8 cellular contexts compared by ENCODE assay signal in the genomic region with DNA sequence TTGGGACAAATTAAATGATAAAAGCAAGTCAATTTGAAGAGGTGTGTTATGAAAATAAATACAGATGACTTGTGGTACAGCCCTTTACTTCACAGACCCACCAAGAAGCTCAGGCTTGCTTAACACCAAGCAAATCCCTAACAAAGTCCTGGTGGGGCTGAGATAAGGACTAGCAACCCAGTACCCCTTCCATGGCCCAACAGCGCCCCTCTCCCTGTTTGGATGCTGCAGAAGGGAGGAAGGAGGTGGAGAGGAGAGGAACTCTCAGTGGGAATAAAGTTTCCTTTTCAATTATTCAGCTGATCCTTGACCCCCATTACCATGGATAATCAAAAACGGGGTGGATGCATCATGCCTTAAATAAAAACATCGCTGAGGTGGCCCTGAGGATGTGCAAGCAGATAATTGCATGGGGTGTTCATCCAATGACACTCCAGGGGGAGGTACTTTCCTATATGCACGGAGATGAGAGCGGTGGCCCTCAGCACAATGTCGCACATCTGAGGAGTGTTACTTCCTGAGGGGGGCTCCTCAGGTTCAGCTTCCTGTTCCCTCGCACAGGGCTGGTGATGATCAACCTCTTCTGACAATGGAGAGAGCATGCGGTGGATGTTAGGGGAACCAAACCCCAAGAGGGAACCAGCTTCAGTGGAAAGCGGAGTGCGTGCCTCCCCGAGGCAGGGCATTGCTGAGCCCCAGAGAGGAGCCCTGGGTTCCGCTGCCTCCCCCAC. TPM values are rescaled to one million over a fixed set of nuclear protein-coding genes. Genes with fewer than 3 reads are reported as not detected.
A peak's percentile ranks its signal among the peaks of the same experiment; 100 is the strongest.
DNase-seq lines count a peak whose midpoint lies in the region; ATAC-seq and TF ChIP-seq lines count a peak whose summit lies in the region.
"Had no signal": no experiment of that assay in that cellular context is flagged by ENCODE, and none has a peak within 500 bp of the region (broad histone marks: within the 10 kb centered on the region; RNA-seq: fewer than 3 reads in every experiment).

No MANE protein-coding gene starts in this region.

- H3K27me3 ChIP-seq in OCI-LY3 (ENCODE audit: low read depth, low read length) (peaks cover 39% of the 10 kb centered on the region), esophagus squamous epithelium (peaks cover 0 to 13% (median 0%) of the 10 kb centered on the region in 4 donors)

- H3K4me3 ChIP-seq in OCI-LY3 (ENCODE audit: low read length) (no peak overlapping the region), esophagus squamous epithelium (peak overlapping the region in 2 of 4 donors; percentile 15 to 38)
- H3K4me3 ChIP-seq: psoas muscle had no signal

- DNase-seq in activated CD8-positive, alpha-beta memory T cell treated with anti-CD3 and anti-CD28 coated beads, Interleukin-2, amount 50 U/mL, for 4 hours, result peak; percentile 61
- DNase-seq in esophagus squamous epithelium (lab: John Stamatoyannopoulos, UW), result no peak
- peak; percentile 64 for DNase-seq in stimulated activated naive CD8-positive, alpha-beta T cell treated with anti-CD3 and anti-CD28 coated beads, Interleukin-15, Interleukin-2, amounts not matched to agents 100 U/mL and 50 U/mL, for 24 hours
- DNase-seq: psoas muscle had no signal

- H3K79me2 ChIP-seq in OCI-LY3 (ENCODE audit: low read length), result no peaks in the 10 kb centered on the region

- H3K4me1 ChIP-seq in OCI-LY3 (ENCODE audit: low read length), result peaks cover 18% of the 10 kb centered on the region
- H3K4me1 ChIP-seq in esophagus squamous epithelium, result peaks cover under 1 to 44% (median 10%) of the 10 kb centered on the region in 3 donors
- H3K4me1 ChIP-seq: psoas muscle had no signal

- WGBS in esophagus squamous epithelium, 2 donors, result 77 to 78% methylated on average over 7 to 11 of the region's 12 CpGs

- TF ChIP-seq POLR2A in esophagus squamous epithelium (IDR thresholded peaks at IDR 0.05), result peak in 2 of 4 donors; percentile 23 to 46

- no peak overlapping the region for H2AFZ ChIP-seq in OCI-LY3 (ENCODE audit: low read depth, low read length)

- intact Hi-C loops in esophagus squamous epithelium (cut with DNase I), result no loop called here

- H3K4me2 ChIP-seq in OCI-LY3 (ENCODE audit: low read length), result no peak overlapping the region

- no peak overlapping the region for H3K27ac ChIP-seq in OCI-LY3 (ENCODE audit: low read length)
- H3K27ac ChIP-seq in esophagus squamous epithelium, result peak overlapping the region in 3 of 4 donors; percentile 31 to 66 (median 63)
- H3K27ac ChIP-seq: psoas muscle had no signal

- H3K9me3 ChIP-seq in OCI-LY3 (ENCODE audit: insufficient read depth, low read length), result no peaks in the 10 kb centered on the region
- no peaks in the 10 kb centered on the region for H3K9me3 ChIP-seq in esophagus squamous epithelium
- H3K9me3 ChIP-seq: psoas muscle had no signal

- ATAC-seq in stimulated activated naive CD8-positive, alpha-beta T cell treated with anti-CD3 and anti-CD28 coated beads, Interleukin-15, Interleukin-2, amounts not matched to agents 100 U/mL and 50 U/mL, for 24 hours, result peak; percentile 88
- ATAC-seq in HG03520 (IDR thresholded peaks at IDR 0.05; ENCODE audit: unreplicated experiment) (no peak), GM21576 (IDR thresholded peaks at IDR 0.05; ENCODE audit: unreplicated experiment) (no peak), GM21390 (IDR thresholded peaks at IDR 0.05; ENCODE audit: unreplicated experiment) (no peak)
- ATAC-seq: psoas muscle had no signal

- no peak overlapping the region for H3K9ac ChIP-seq in OCI-LY3 (ENCODE audit: low read length)

- TF ChIP-seq CTCF in OCI-LY3 (IDR thresholded peaks at IDR 0.05; ENCODE audit: low read depth, low read length), result peak; percentile 32
- TF ChIP-seq CTCF in esophagus squamous epithelium (IDR thresholded peaks at IDR 0.05), result no peak

- H4K20me1 ChIP-seq in OCI-LY3 (ENCODE audit: insufficient read depth, low read length), result no peaks in the 10 kb centered on the region

- H3K36me3 ChIP-seq in OCI-LY3 (replicated peaks; ENCODE audit: low read depth, low read length), result no peaks in the 10 kb centered on the region
- no peaks in the 10 kb centered on the region for H3K36me3 ChIP-seq in esophagus squamous epithelium

RNA-seq across cellular contexts. Expression of a gene that starts 4.4 kb away (rescaled TPM):
- total RNA-seq in esophagus squamous epithelium, result 1 to 10 TPM in 1 of 4 donors, under 1 TPM in 3; 0.38 to 1.7 (median 0.60) TPM
